ENCODE assay signal across 8 cellular contexts in genomic region chr7:43582503-43583423, GRCh38. TPM values are rescaled to one million over a fixed set of nuclear protein-coding genes. Genes with fewer than 3 reads are reported as not detected.
DNase-seq lines count a peak whose midpoint lies in the region; ATAC-seq and TF ChIP-seq lines count a peak whose summit lies in the region.

Gene STK17A (plus strand): TSS chr7:43583108. CDS start chr7:43583244, 136 bp downstream.

- H3K36me3 ChIP-seq in kidney epithelial cell (ENCODE audit: control insufficient read depth, insufficient read depth, low read length) = no peaks in the 10 kb centered on the region

- TF ChIP-seq CTCF in AG10803 (conservative IDR thresholded peaks at IDR 0.05; ENCODE audit: low read length) (peak; percentile 97), kidney epithelial cell (IDR thresholded peaks at IDR 0.05; ENCODE audit: insufficient read depth, low read length, poor library complexity, severe bottlenecking) (peak; percentile 99)

- ATAC-seq in GM19023 (IDR thresholded peaks at IDR 0.05; ENCODE audit: unreplicated experiment) (peak; percentile 76), HG03280 (IDR thresholded peaks at IDR 0.05; ENCODE audit: unreplicated experiment) (peak; percentile 74)

- H3K4me3 ChIP-seq in AG10803 (ENCODE audit: low read length) = peak within 1 kb of the TSS; percentile 79
- H3K4me3 ChIP-seq in kidney epithelial cell (ENCODE audit: low read depth, low read length) = peak within 1 kb of the TSS; percentile 93

- H3K27me3 ChIP-seq in kidney epithelial cell (ENCODE audit: control insufficient read depth, insufficient read depth, low read length) = no peaks in the 10 kb centered on the region

- DNase-seq in AG10803 (ENCODE audit: low read depth) (peak; percentile 87), NCI-H345 (lab: John Stamatoyannopoulos, UW) (peak; percentile 94), cerebellum (ENCODE audit: low spot score) (peak; percentile 92), kidney epithelial cell (ENCODE audit: low read depth) (no peak)
- DNase-seq in activated CD4-positive, CD25-positive, alpha-beta regulatory T cell treated with anti-CD3 and anti-CD28 coated beads, Interleukin-2, amount 50 U/mL, for 72 hours = peak; percentile 95
- DNase-seq in stimulated activated CD4-positive, alpha-beta T cell treated with anti-CD3 and anti-CD28 coated beads, Interleukin-1b, Interleukin-23, amount 100 ng/mL, for 1 hour (ENCODE audit: low read depth in 2 of 2) = peak; percentile 85 to 90

RNA-seq across cellular contexts. Expression of gene STK17A, which starts in this region (rescaled TPM):
- total RNA-seq in cerebellum (30.2 TPM), kidney epithelial cell (12.8 and 14.0 TPM in 2 replicates)
